In the genomic region with DNA sequence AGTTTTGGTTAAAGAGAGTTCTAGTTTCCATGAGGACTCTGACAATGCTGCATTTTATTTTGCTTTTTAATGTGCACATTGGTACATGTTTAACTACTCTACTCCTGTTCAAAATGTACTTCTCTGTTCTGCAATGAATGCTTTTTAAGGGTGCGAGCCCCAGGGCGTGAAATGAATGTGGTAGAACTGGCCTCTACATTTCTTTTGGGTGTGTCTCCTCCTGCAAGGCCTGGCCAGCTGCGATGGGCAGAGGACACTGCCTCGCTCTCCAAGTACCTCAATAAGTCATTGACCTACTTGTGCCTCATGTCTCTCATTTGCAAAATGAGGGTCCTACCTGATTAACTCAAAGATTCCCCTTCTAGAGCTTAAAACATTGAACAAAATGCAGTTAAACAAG, we compare ENCODE assay signal across 29 cellular contexts. TPM values are rescaled to one million over a fixed set of nuclear protein-coding genes. Genes with fewer than 3 reads are reported as not detected.
DNase-seq lines count a peak whose midpoint lies in the region; ATAC-seq and TF ChIP-seq lines count a peak whose summit lies in the region.
"Had no signal": no experiment of that assay in that cellular context is flagged by ENCODE, and none has a peak within 500 bp of the region (broad histone marks: within the 10 kb centered on the region; RNA-seq: fewer than 3 reads in every experiment).

No MANE protein-coding gene starts in this region.

- H3K4ac ChIP-seq in mesenchymal stem cell (ENCODE audit: low read depth in 1 of 2, low read length in 2 of 2), result no peak overlapping the region

- DNase-seq in epithelial cell of esophagus (ENCODE audit: low read depth), result peak; percentile 57
- DNase-seq in lower lobe of right lung, result no peak
- no peak for DNase-seq in NOMO-1 (lab: John Stamatoyannopoulos, UW; ENCODE audit: unreplicated experiment in 2 of 2)
- DNase-seq in mesenchymal stem cell, result no peak
- DNase-seq in NCI-H526 treated with DMSO at 0.1 percent for 48 hours (lab: John Stamatoyannopoulos, UW), result no peak
- DNase-seq: Caco-2; CD8-positive, alpha-beta T cell; DMS 273 treated with DMSO at 0.1 percent for 48 hours; DMS79; EL; GF-D8; HCEC 1CT; KBM-7; MV-4-11; NCI-H1105 treated with DMSO at 0.1 percent for 48 hours; NCI-H146; NCI-H1930; NCI-H2107; NCI-H446; NCI-H524 treated with DMSO at 0.1 percent for 48 hours; NK-92 treated with Interleukin-12 subunit alpha and Interleukin-12 subunit beta, amount 100 ng/mL, for 24 hours; SHP77 treated with DMSO at 0.1 percent for 48 hours; SK-N-SH; SW 1271 had no signal

- no peak overlapping the region for H3K9ac ChIP-seq in mesenchymal stem cell (ENCODE audit: low read length)
- H3K9ac ChIP-seq: SK-N-SH had no signal

- H3K4me3 ChIP-seq in epithelial cell of esophagus (ENCODE audit: low read length), result no peak overlapping the region
- no peak overlapping the region for H3K4me3 ChIP-seq in lower lobe of right lung
- H3K4me3 ChIP-seq in mesenchymal stem cell (ENCODE audit: insufficient read depth in 1 of 2, low read depth in 1 of 2, low read length in 2 of 2), result no peak overlapping the region

- H3K18ac ChIP-seq in mesenchymal stem cell (ENCODE audit: low read depth in 1 of 2, low read length in 2 of 2), result no peak overlapping the region

- no peak overlapping the region for H4K8ac ChIP-seq in mesenchymal stem cell (ENCODE audit: low read length)

- no peak for TF ChIP-seq RAD21 in Ishikawa (IDR thresholded peaks at IDR 0.05; ENCODE audit: low read depth)

- no peak for TF ChIP-seq CTCF in epithelial cell of esophagus (IDR thresholded peaks at IDR 0.05; ENCODE audit: insufficient read depth, low read depth, low read length, missing control alignments)
- no peak for TF ChIP-seq CTCF in lower lobe of right lung (IDR thresholded peaks at IDR 0.05)

- H3K14ac ChIP-seq in mesenchymal stem cell (ENCODE audit: low read length in 2 of 2), result no peak overlapping the region

- no peak overlapping the region for H4K91ac ChIP-seq in mesenchymal stem cell (ENCODE audit: low read length)

- H3K79me1 ChIP-seq in mesenchymal stem cell (replicated peaks; ENCODE audit: low read length, poor library complexity, severe bottlenecking), result no peaks in the 10 kb centered on the region

- H2BK5ac ChIP-seq in mesenchymal stem cell (ENCODE audit: low read depth, low read length, poor library complexity, severe bottlenecking), result no peak overlapping the region

- ATAC-seq in lower lobe of right lung (peak; percentile 65 to 78), HG02852 (IDR thresholded peaks at IDR 0.05; ENCODE audit: unreplicated experiment) (no peak)
- ATAC-seq: CD8-positive, alpha-beta T cell; HepG2 had no signal

- H3K27me3 ChIP-seq in lower lobe of right lung (ENCODE audit: low read depth) (peaks cover 5% of the 10 kb centered on the region), mesenchymal stem cell (ENCODE audit: control insufficient read depth in 1 of 2, insufficient read depth in 1 of 2, low read length in 2 of 2) (peaks cover 13 to 16% of the 10 kb centered on the region in 2 experiments)

- no peak for TF ChIP-seq EP300 in Ishikawa (IDR thresholded peaks at IDR 0.05; ENCODE audit: borderline replicate concordance)

- no peak overlapping the region for H2BK120ac ChIP-seq in mesenchymal stem cell (ENCODE audit: low read depth, low read length)

- H2AFZ ChIP-seq in mesenchymal stem cell (ENCODE audit: low read depth, low read length), result no peak overlapping the region

- intact Hi-C loops in lower lobe of right lung (cut with DNase I), result no loop called here

- H3K9me3 ChIP-seq in lower lobe of right lung, result no peaks in the 10 kb centered on the region
- H3K9me3 ChIP-seq in mesenchymal stem cell (ENCODE audit: control insufficient read depth, low read length), result no peaks in the 10 kb centered on the region
- H3K9me3 ChIP-seq: Caco-2, SK-N-SH had no signal

- peak overlapping the region; percentile 2 for H3K27ac ChIP-seq in lower lobe of right lung
- H3K27ac ChIP-seq in mesenchymal stem cell (ENCODE audit: low read length, poor library complexity, severe bottlenecking), result no peak overlapping the region
- H3K27ac ChIP-seq: C4-2B, RWPE1 had no signal

- no peak overlapping the region for H3K23ac ChIP-seq in mesenchymal stem cell (ENCODE audit: low read length in 2 of 2)

- H3K4me2 ChIP-seq in mesenchymal stem cell (ENCODE audit: low read length, poor library complexity, severe bottlenecking), result no peak overlapping the region
- H3K4me2 ChIP-seq: SK-N-SH had no signal

- H3K36me3 ChIP-seq in lower lobe of right lung (no peaks in the 10 kb centered on the region), mesenchymal stem cell (ENCODE audit: control insufficient read depth in 1 of 2, insufficient read depth in 2 of 2, low read depth in 1 of 2, low read length in 2 of 2) (peaks cover 0 to 4% of the 10 kb centered on the region in 2 experiments)

- H2BK12ac ChIP-seq in mesenchymal stem cell (ENCODE audit: low read length in 2 of 2), result no peak overlapping the region

- H3K4me1 ChIP-seq in lower lobe of right lung (no peaks in the 10 kb centered on the region), mesenchymal stem cell (ENCODE audit: control insufficient read depth, insufficient read depth, low read depth, low read length) (peaks cover 1% of the 10 kb centered on the region)

- 85% methylated on average over 4 of the region's 4 CpGs for WGBS in mesenchymal stem cell

- no peak overlapping the region for H2BK15ac ChIP-seq in mesenchymal stem cell (ENCODE audit: low read depth, poor library complexity, severe bottlenecking)

- H2AK5ac ChIP-seq in mesenchymal stem cell (ENCODE audit: low read length, severe bottlenecking), result no peak overlapping the region

TF ChIP-seq in Ishikawa, 13 proteins besides CTCF, POLR2A, EP300 and RAD21:
- no peak for TF ChIP-seq EGR1 (IDR thresholded peaks at IDR 0.05)
- TF ChIP-seq CREB1 (IDR thresholded peaks at IDR 0.05; ENCODE audit: low read depth), result no peak
- TF ChIP-seq TEAD4 (IDR thresholded peaks at IDR 0.05), result peak; percentile 43; the same call in 1 of the 2 replicates
- no peak for TF ChIP-seq TAF1 (IDR thresholded peaks at IDR 0.05; ENCODE audit: low read depth)

RNA-seq across cellular contexts. Expression of a gene that starts 6.7 kb away (rescaled TPM):
- 2.1 TPM for total RNA-seq in lower lobe of right lung
- 0.08 TPM for polyA plus RNA-seq in mesenchymal stem cell (2013, experiment 1 of 2)
- 0.11 TPM for polyA plus RNA-seq in mesenchymal stem cell (2013, experiment 2 of 2)
- total RNA-seq: HepG2 had no signal

RNA-seq across cellular contexts. Expression of a gene that starts 7.3 kb away (rescaled TPM):
- total RNA-seq in lower lobe of right lung, result 44.5 TPM
- 14.2 TPM for polyA plus RNA-seq in mesenchymal stem cell (2013, experiment 1 of 2)
- polyA plus RNA-seq in mesenchymal stem cell (2013, experiment 2 of 2), result 14.2 TPM

RNA-seq across cellular contexts. Expression of a gene that starts 9.3 kb away (rescaled TPM):
- total RNA-seq in lower lobe of right lung, result 18.5 TPM
- 6.2 TPM for polyA plus RNA-seq in mesenchymal stem cell (2013, experiment 1 of 2)
- polyA plus RNA-seq in mesenchymal stem cell (2013, experiment 2 of 2), result 6.4 TPM

RNA-seq across cellular contexts. Expression of a gene that starts 37.2 kb away (rescaled TPM):
- not detected for total RNA-seq in lower lobe of right lung
- polyA plus RNA-seq in mesenchymal stem cell (2013, experiment 1 of 2), result 0.10 TPM
- 0.05 TPM for polyA plus RNA-seq in mesenchymal stem cell (2013, experiment 2 of 2)
